24 cellular contexts compared by ENCODE assay signal in genomic region chr7:133314084-133314483, GRCh38.
"Had no signal": no experiment of that assay in that cellular context is flagged by ENCODE, and none has a peak within 500 bp of the region (broad histone marks: within the 10 kb centered on the region; RNA-seq: fewer than 3 reads in every experiment).

No MANE protein-coding gene starts in this region.

- H3K4me1 Mint-ChIP-seq: stimulated activated memory B cell treated with anti-CD40 and anti-IgM and Interleukin-4, amounts not matched to agents 10 μg/mL and 1 μg/mL and 100 μg/mL, for 72 hours; stimulated activated naive B cell treated with anti-CD40 and anti-IgM and Interleukin-4, amounts not matched to agents 10 μg/mL and 1 μg/mL and 100 μg/mL, for 72 hours; stimulated activated naive CD8-positive, alpha-beta T cell treated with anti-CD3 and anti-CD28 coated beads, Interleukin-15, amount 100 ng/mL, for 72 hours had no signal

- H3K27me3 Mint-ChIP-seq: stimulated activated memory B cell treated with anti-CD40 and anti-IgM and Interleukin-4, amounts not matched to agents 10 μg/mL and 1 μg/mL and 100 μg/mL, for 72 hours; stimulated activated naive B cell treated with anti-CD40 and anti-IgM and Interleukin-4, amounts not matched to agents 10 μg/mL and 1 μg/mL and 100 μg/mL, for 72 hours; stimulated activated naive CD8-positive, alpha-beta T cell treated with anti-CD3 and anti-CD28 coated beads, Interleukin-15, amount 100 ng/mL, for 72 hours; stimulated activated naive CD8-positive, alpha-beta T cell treated with anti-CD3 and anti-CD28 coated beads, Interleukin-15, Interleukin-2, amounts not matched to agents 100 ng/mL and 50 ng/mL, for 24 hours; type B pancreatic cell had no signal

- H3K4me3 Mint-ChIP-seq: stimulated activated effector memory CD8-positive, alpha-beta T cell treated with anti-CD3 and anti-CD28 coated beads, Interleukin-12 subunit alpha, Interleukin-12 subunit beta, amount 100 ng/mL, for 72 hours; stimulated activated memory B cell treated with anti-CD40 and anti-IgM and Interleukin-4, amounts not matched to agents 10 μg/mL and 1 μg/mL and 100 μg/mL, for 72 hours; stimulated activated naive B cell treated with anti-CD40 and anti-IgM and Interleukin-4, amounts not matched to agents 10 μg/mL and 1 μg/mL and 100 μg/mL, for 72 hours; stimulated activated naive CD8-positive, alpha-beta T cell treated with anti-CD3 and anti-CD28 coated beads, Interleukin-15, amount 100 ng/mL, for 72 hours; stimulated activated naive CD8-positive, alpha-beta T cell treated with anti-CD3 and anti-CD28 coated beads, Interleukin-15, Interleukin-2, amounts not matched to agents 100 ng/mL and 50 ng/mL, for 24 hours; type B pancreatic cell had no signal

- DNase-seq: stimulated activated CD4-positive, alpha-beta T cell treated with anti-CD3 and anti-CD28 coated beads, Interleukin-2, amount 100 ng/mL, for 48 hours; stimulated activated CD4-positive, alpha-beta T cell treated with anti-CD3 and anti-CD28 coated beads, Interleukin-4, amount 100 ng/mL, for 1 hour; stimulated activated CD4-positive, alpha-beta T cell treated with anti-CD3 and anti-CD28 coated beads, Interleukin-4, amount 100 ng/mL, for 24 hours; stimulated activated CD4-positive, alpha-beta T cell treated with anti-CD3 and anti-CD28 coated beads, Interleukin-4, amount 100 ng/mL, for 4 hours; stimulated activated CD8-positive, alpha-beta memory T cell treated with anti-CD3 and anti-CD28 coated beads, Interleukin-4, amount 100 ng/mL, for 48 hours; stimulated activated naive B cell treated with anti-CD40 and anti-IgM and Interleukin-4, amounts not matched to agents 10 μg/mL and 1 μg/mL and 100 μg/mL, for 72 hours; stimulated activated naive CD4-positive, alpha-beta T cell; stimulated activated naive CD4-positive, alpha-beta T cell treated with Interleukin-2 at 50 U/mL for 16 hours; stimulated activated naive CD8-positive, alpha-beta T cell treated with anti-CD3 and anti-CD28 coated beads, Interleukin-15, amount 100 ng/mL, for 72 hours; stimulated activated naive CD8-positive, alpha-beta T cell treated with anti-CD3 and anti-CD28 coated beads, Interleukin-15, Interleukin-2, amounts not matched to agents 100 U/mL and 50 U/mL, for 24 hours; stomach; substantia nigra; testis; thyroid gland; tibial artery; transverse colon; trophoblast cell; upper lobe of left lung; upper lobe of right lung; uterus had no signal

- H3K9me3 Mint-ChIP-seq: stimulated activated effector memory CD8-positive, alpha-beta T cell treated with anti-CD3 and anti-CD28 coated beads, Interleukin-12 subunit alpha, Interleukin-12 subunit beta, amount 100 ng/mL, for 72 hours; stimulated activated memory B cell treated with anti-CD40 and anti-IgM and Interleukin-4, amounts not matched to agents 10 μg/mL and 1 μg/mL and 100 μg/mL, for 72 hours; stimulated activated naive B cell treated with anti-CD40 and anti-IgM and Interleukin-4, amounts not matched to agents 10 μg/mL and 1 μg/mL and 100 μg/mL, for 72 hours; stimulated activated naive CD8-positive, alpha-beta T cell treated with anti-CD3 and anti-CD28 coated beads, Interleukin-15, Interleukin-2, amounts not matched to agents 100 ng/mL and 50 ng/mL, for 24 hours; type B pancreatic cell had no signal

- H3K27ac Mint-ChIP-seq: stimulated activated effector memory CD8-positive, alpha-beta T cell treated with anti-CD3 and anti-CD28 coated beads, Interleukin-12 subunit alpha, Interleukin-12 subunit beta, amount 100 ng/mL, for 72 hours; stimulated activated memory B cell treated with anti-CD40 and anti-IgM and Interleukin-4, amounts not matched to agents 10 μg/mL and 1 μg/mL and 100 μg/mL, for 72 hours; stimulated activated naive B cell treated with anti-CD40 and anti-IgM and Interleukin-4, amounts not matched to agents 10 μg/mL and 1 μg/mL and 100 μg/mL, for 72 hours; stimulated activated naive CD8-positive, alpha-beta T cell treated with anti-CD3 and anti-CD28 coated beads, Interleukin-15, Interleukin-2, amounts not matched to agents 100 ng/mL and 50 ng/mL, for 24 hours; type B pancreatic cell had no signal

- ATAC-seq: stimulated activated effector memory CD8-positive, alpha-beta T cell treated with anti-CD3 and anti-CD28 coated beads, Interleukin-12 subunit alpha, Interleukin-12 subunit beta, amount 100 ng/mL, for 72 hours; stimulated activated memory B cell treated with anti-CD40 and anti-IgM and Interleukin-4, amounts not matched to agents 10 μg/mL and 1 μg/mL and 100 μg/mL, for 72 hours; stimulated activated naive B cell treated with anti-CD40 and anti-IgM and Interleukin-4, amounts not matched to agents 10 μg/mL and 1 μg/mL and 100 μg/mL, for 72 hours; stimulated activated naive CD8-positive, alpha-beta T cell treated with anti-CD3 and anti-CD28 coated beads, Interleukin-15, amount 100 ng/mL, for 72 hours; stimulated activated naive CD8-positive, alpha-beta T cell treated with anti-CD3 and anti-CD28 coated beads, Interleukin-15, Interleukin-2, amounts not matched to agents 100 U/mL and 50 U/mL, for 24 hours; upper lobe of right lung had no signal
